2 cellular contexts compared by ENCODE assay signal in genomic region chr11:27281276-27281675, GRCh38.
A peak's percentile ranks its signal among the peaks of the same experiment; 100 is the strongest.
TF ChIP-seq lines count a peak whose summit lies in the region.

No MANE protein-coding gene starts in this region.

TF ChIP-seq in A549, 52 proteins besides CTCF, POLR2A, EP300 and RAD21:
- TF ChIP-seq FOSB (CRISPR knock-in tag; IDR thresholded peaks at IDR 0.05) (no peak), HOXA7 (CRISPR knock-in tag; IDR thresholded peaks at IDR 0.05) (no peak), FOSL2 (IDR thresholded peaks at IDR 0.05) (no peak), FOSL2 (CRISPR knock-in tag; IDR thresholded peaks at IDR 0.05) (no peak), USF2 (IDR thresholded peaks at IDR 0.05) (no peak), POLR2AphosphoS2 (conservative IDR thresholded peaks at IDR 0.05; ENCODE audit: low read length) (no peak), KDM1A (IDR thresholded peaks at IDR 0.05; ENCODE audit: low read depth) (0 out of 2 replicates have a peak, but pooled peaks have one; percentile 54), PHF8 (IDR thresholded peaks at IDR 0.05; ENCODE audit: borderline replicate concordance, low read depth) (no peak), TP53 (CRISPR knock-in tag; IDR thresholded peaks at IDR 0.05) (no peak), BCL3 (IDR thresholded peaks at IDR 0.05) (no peak)

TF ChIP-seq in GM12878, 131 proteins besides CTCF, POLR2A, EP300 and RAD21:
- TF ChIP-seq KLF5 (IDR thresholded peaks at IDR 0.05; ENCODE audit: partially characterized antibody): no peak
- TF ChIP-seq GATAD2B (conservative IDR thresholded peaks at IDR 0.05; ENCODE audit: low read depth): no peak
- no peak for TF ChIP-seq HDAC2 (IDR thresholded peaks at IDR 0.05)
- TF ChIP-seq KDM1A (IDR thresholded peaks at IDR 0.05; ENCODE audit: borderline replicate concordance): no peak
- TF ChIP-seq ZSCAN29 (IDR thresholded peaks at IDR 0.05): no peak
- no peak for TF ChIP-seq TCF3 (IDR thresholded peaks at IDR 0.05; ENCODE audit: borderline replicate concordance, insufficient read depth, low read depth, low read length)
- TF ChIP-seq ZNF274 (IDR thresholded peaks at IDR 0.05; ENCODE audit: insufficient read depth, insufficient read length): no peak
- TF ChIP-seq E2F4 (IDR thresholded peaks at IDR 0.05; ENCODE audit: low read depth, low read length): no peak
- TF ChIP-seq MTA2 (IDR thresholded peaks at IDR 0.05; ENCODE audit: low read depth): no peak
- no peak for TF ChIP-seq ATF7 (IDR thresholded peaks at IDR 0.05; ENCODE audit: low read depth)
- no peak for TF ChIP-seq NFYA (IDR thresholded peaks at IDR 0.05; ENCODE audit: borderline replicate concordance, low read depth, low read length)
- no peak for TF ChIP-seq EED (IDR thresholded peaks at IDR 0.05; ENCODE audit: low read depth)
- TF ChIP-seq TAF1 (IDR thresholded peaks at IDR 0.05; ENCODE audit: borderline replicate concordance, low read depth, low read length): no peak
- TF ChIP-seq BCLAF1 (IDR thresholded peaks at IDR 0.05): no peak
- TF ChIP-seq CBX5 (IDR thresholded peaks at IDR 0.05; ENCODE audit: low read depth): no peak
